Comparison of ENCODE assay signal across 20 cellular contexts in the genomic region with DNA sequence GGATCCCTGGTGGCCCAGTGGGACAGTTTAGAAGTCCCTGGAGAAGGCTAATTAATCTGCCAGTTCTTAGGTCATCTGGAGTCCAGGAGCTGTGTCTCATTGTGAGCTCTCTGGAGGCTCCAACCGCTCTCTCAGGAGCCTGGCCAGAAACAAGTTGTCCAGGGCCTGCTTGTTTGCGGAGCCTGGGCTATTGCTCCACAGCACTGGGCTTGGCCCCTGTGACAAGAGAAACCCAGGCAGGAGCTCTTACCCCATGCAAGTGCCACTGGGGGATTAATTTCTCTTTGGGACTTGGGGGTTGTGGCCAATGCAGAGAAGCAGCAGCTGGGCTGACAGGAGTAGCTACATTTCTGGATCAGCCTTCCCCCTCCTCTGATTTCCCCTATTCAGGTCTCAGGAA. TPM values are rescaled to one million over a fixed set of nuclear protein-coding genes. Genes with fewer than 3 reads are reported as not detected.
A peak's percentile ranks its signal among the peaks of the same experiment; 100 is the strongest.
DNase-seq lines count a peak whose midpoint lies in the region; ATAC-seq and TF ChIP-seq lines count a peak whose summit lies in the region.
"Had no signal": no experiment of that assay in that cellular context is flagged by ENCODE, and none has a peak within 500 bp of the region (broad histone marks: within the 10 kb centered on the region; RNA-seq: fewer than 3 reads in every experiment).

No MANE protein-coding gene starts in this region.

- ATAC-seq in left ventricle myocardium superior (peak; percentile 10), right lobe of liver (peak; percentile 55 to 88 (median 65)), thoracic aorta (ENCODE audit: insufficient number of reproducible peaks, low FRiP score, low read depth) (no peak)
- no peak for ATAC-seq in activated T-cell treated with anti-CD3 and anti-CD28 coated beads, Interleukin-2, amount 50 U/mL, for 4 hours

- no peaks in the 10 kb centered on the region for H3K9me3 Mint-ChIP-seq in activated T-cell treated with anti-CD3 and anti-CD28 coated beads, Interleukin-2, amount 50 U/mL, for 4 hours

- no peak overlapping the region for H3K4me3 ChIP-seq in left ventricle myocardium inferior
- H3K4me3 ChIP-seq in ascending aorta = no peak overlapping the region
- no peak overlapping the region for H3K4me3 ChIP-seq in right lobe of liver
- no peak overlapping the region for H3K4me3 ChIP-seq in thoracic aorta
- H3K4me3 ChIP-seq: Peyer's patch, SJSA1 had no signal

- H3K9me3 ChIP-seq in left ventricle myocardium inferior (replicated peaks) (no peaks in the 10 kb centered on the region), ascending aorta (no peaks in the 10 kb centered on the region), right lobe of liver (no peaks in the 10 kb centered on the region), thoracic aorta (no peaks in the 10 kb centered on the region)
- H3K9me3 ChIP-seq: Peyer's patch, SJSA1 had no signal

- WGBS in right lobe of liver (ENCODE audit: insufficient coverage, low coverage, low lambda C conversion rate, missing lambda C conversion rate) = no CpG with 5 or more reads among the region's 2 CpGs

- peaks cover 52% of the 10 kb centered on the region for H3K4me1 ChIP-seq in left ventricle myocardium inferior
- peaks cover 4 to 15% of the 10 kb centered on the region in 2 donors for H3K4me1 ChIP-seq in ascending aorta
- no peaks in the 10 kb centered on the region for H3K4me1 ChIP-seq in right lobe of liver
- peaks cover 10 to 53% of the 10 kb centered on the region in 2 donors for H3K4me1 ChIP-seq in thoracic aorta (ENCODE audit: control insufficient read depth in 1 of 2, low read depth in 2 of 2)
- H3K4me1 ChIP-seq: Peyer's patch, SJSA1 had no signal

- intact Hi-C loops in left ventricle myocardium superior (cut with micrococcal nuclease) = no loop called here
- intact Hi-C loops in left ventricle myocardium inferior (cut with micrococcal nuclease) = no loop called here
- intact Hi-C loops in ascending aorta (cut with DNase I) = loop anchor here (5.0 kb wide), 1 partner anchor 177 kb away; no protein-coding TSS in a partner anchor
- intact Hi-C loops in right lobe of liver (cut with DNase I) = no loop called here

- no peak for TF ChIP-seq POLR2A in right lobe of liver (IDR thresholded peaks at IDR 0.05)

- in situ Hi-C loops in ACHN (cut with HindIII; ENCODE audit: low pct_ligation_motif_present, low pct_unique_long_range_greater_than_20kb, low sequenced_read_pairs) = no loop called here

- TF ChIP-seq CTCF in left ventricle myocardium inferior (IDR thresholded peaks at IDR 0.05; ENCODE audit: borderline replicate concordance) = no peak
- TF ChIP-seq CTCF in ascending aorta (IDR thresholded peaks at IDR 0.05) = no peak
- TF ChIP-seq CTCF in right lobe of liver (IDR thresholded peaks at IDR 0.05) = no peak
- TF ChIP-seq CTCF in thoracic aorta (IDR thresholded peaks at IDR 0.05) = no peak

- H3K27me3 ChIP-seq in left ventricle myocardium inferior (ENCODE audit: low read depth) (no peaks in the 10 kb centered on the region), ascending aorta (no peaks in the 10 kb centered on the region), right lobe of liver (no peaks in the 10 kb centered on the region), thoracic aorta (replicated peaks; ENCODE audit: insufficient read depth) (no peaks in the 10 kb centered on the region)
- H3K27me3 ChIP-seq: Peyer's patch, SJSA1 had no signal

- DNase-seq in left ventricle myocardium superior (peak; percentile 39), left ventricle myocardium inferior (no peak), ascending aorta (ENCODE audit: low spot score in 2 of 2) (no peak), right lobe of liver (peak in 1 of 3 donors; percentile 62), thoracic aorta (ENCODE audit: low spot score) (no peak), ACHN (no peak)
- no peak for DNase-seq in activated T-cell treated with anti-CD3 and anti-CD28 coated beads, Interleukin-2, amount 50 U/mL, for 4 hours
- DNase-seq: CD4-positive, CD25-positive, alpha-beta regulatory T cell; DMS79; H7; KBM-7; MM.1S; NCI-H1105 treated with DMSO at 0.1 percent for 48 hours; NCI-H2029 treated with DMSO at 0.1 percent for 48 hours; NCI-H226; NCI-H510A treated with DMSO at 0.1 percent for 48 hours; NCI-H748 treated with DMSO at 0.1 percent for 48 hours; Peyer's patch had no signal

- no peaks in the 10 kb centered on the region for H3K27me3 Mint-ChIP-seq in activated T-cell treated with anti-CD3 and anti-CD28 coated beads, Interleukin-2, amount 50 U/mL, for 4 hours (ENCODE audit: low read depth)
- H3K27me3 Mint-ChIP-seq: CD4-positive, CD25-positive, alpha-beta regulatory T cell had no signal

- H3K36me3 Mint-ChIP-seq in activated T-cell treated with anti-CD3 and anti-CD28 coated beads, Interleukin-2, amount 50 U/mL, for 4 hours (ENCODE audit: insufficient read depth) = no peaks in the 10 kb centered on the region
- H3K36me3 Mint-ChIP-seq: CD4-positive, CD25-positive, alpha-beta regulatory T cell had no signal

- no peak overlapping the region for H3K4me3 Mint-ChIP-seq in activated T-cell treated with anti-CD3 and anti-CD28 coated beads, Interleukin-2, amount 50 U/mL, for 4 hours
- H3K4me3 Mint-ChIP-seq: CD4-positive, CD25-positive, alpha-beta regulatory T cell had no signal

- H3K27ac ChIP-seq in left ventricle myocardium inferior (replicated peaks) (no peak overlapping the region), ascending aorta (peak overlapping the region; percentile 24 to 58), right lobe of liver (no peak overlapping the region), thoracic aorta (peak overlapping the region; percentile 4 to 6)
- H3K27ac ChIP-seq: Peyer's patch, SJSA1 had no signal

- peaks cover 2% of the 10 kb centered on the region for H3K4me1 Mint-ChIP-seq in activated T-cell treated with anti-CD3 and anti-CD28 coated beads, Interleukin-2, amount 50 U/mL, for 4 hours (ENCODE audit: low read depth)

- H3K36me3 ChIP-seq in left ventricle myocardium inferior (no peaks in the 10 kb centered on the region), ascending aorta (no peaks in the 10 kb centered on the region), right lobe of liver (no peaks in the 10 kb centered on the region), thoracic aorta (no peaks in the 10 kb centered on the region)
- H3K36me3 ChIP-seq: Peyer's patch, SJSA1 had no signal

RNA-seq across cellular contexts. Expression of gene TNP1, which starts 24.5 kb away (rescaled TPM):
- total RNA-seq in left ventricle myocardium superior = not detected
- not detected for total RNA-seq in left ventricle myocardium inferior
- not detected for total RNA-seq in ascending aorta
- not detected for total RNA-seq in right lobe of liver
- total RNA-seq in thoracic aorta = not detected
- not detected for total RNA-seq in activated T-cell treated with anti-CD3 and anti-CD28 coated beads, Interleukin-2, amount 50 U/mL, for 4 hours
- total RNA-seq: A673; CD4-positive, CD25-positive, alpha-beta regulatory T cell; H7; Peyer's patch; SJSA1 had no signal

Comparison
In these comparisons a context has a peak if more than half of its experiments do, and no peak if none do; other contexts are left out.
1. ATAC-seq: peak in left ventricle myocardium superior (single experiment) and right lobe of liver (4 of 4); none in thoracic aorta (single experiment) and activated T-cell treated with anti-CD3 and anti-CD28 coated beads, Interleukin-2, amount 50 U/mL, for 4 hours (0 of 2).
2. H3K27ac ChIP-seq: peak in ascending aorta (2 of 2) and thoracic aorta (2 of 2); none in left ventricle myocardium inferior (single experiment) and right lobe of liver (0 of 3).